Comparison of ENCODE assay signal across 15 cellular contexts in the genomic region with DNA sequence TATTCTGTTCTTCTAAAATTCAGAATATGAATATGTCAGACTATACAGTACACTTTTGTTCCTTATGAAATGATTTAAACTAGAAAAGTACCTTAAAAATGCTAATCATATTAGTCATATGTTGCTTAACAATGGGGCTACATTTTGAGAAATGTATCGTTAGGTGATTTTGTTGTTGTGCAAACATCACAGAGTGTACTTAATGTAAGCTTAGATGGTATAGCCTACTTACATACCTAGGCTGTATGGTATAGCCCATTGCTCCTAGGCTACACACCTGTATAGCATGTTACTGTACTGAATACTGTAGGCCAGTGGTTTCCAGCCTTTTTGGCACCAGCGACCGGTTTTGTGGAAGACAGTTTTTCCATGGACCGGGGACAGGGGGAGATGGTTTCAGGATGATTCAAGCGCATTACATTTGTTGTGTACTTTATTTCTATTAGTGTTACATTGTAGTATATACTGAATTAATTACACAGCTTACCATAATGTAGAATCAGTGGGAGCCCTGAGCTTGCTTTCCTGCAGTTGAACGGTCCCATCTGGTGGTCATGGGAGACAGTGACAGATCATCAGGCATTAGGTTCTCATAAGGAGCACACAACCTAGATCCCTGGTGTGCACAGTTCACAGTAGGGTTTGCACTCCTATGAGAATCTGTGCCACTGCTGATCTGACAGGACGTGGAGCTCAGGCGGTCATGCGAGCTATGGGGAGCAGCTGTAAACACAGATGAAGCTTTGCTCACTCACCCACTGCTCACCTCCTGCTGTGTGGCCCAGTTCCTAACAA. TPM values are rescaled to one million over a fixed set of nuclear protein-coding genes. Genes with fewer than 3 reads are reported as not detected.
DNase-seq lines count a peak whose midpoint lies in the region; ATAC-seq and TF ChIP-seq lines count a peak whose summit lies in the region.
"Had no signal": no experiment of that assay in that cellular context is flagged by ENCODE, and none has a peak within 500 bp of the region (broad histone marks: within the 10 kb centered on the region; RNA-seq: fewer than 3 reads in every experiment).

No MANE protein-coding gene starts in this region.

- no peak overlapping the region for H3K9ac ChIP-seq in neural progenitor cell

- H3K4me3 ChIP-seq in AG10803 (ENCODE audit: low read length) (no peak overlapping the region), neural progenitor cell (no peak overlapping the region)
- H3K4me3 ChIP-seq: body of pancreas, thyroid gland had no signal

- DNase-seq in AG10803 (ENCODE audit: low read depth) (peak; percentile 8), HFFc6 (no peak), astrocyte of the hippocampus (ENCODE audit: low read depth, low spot score) (peak; percentile 9), glutamatergic neuron (no peak), NCI-H446 (lab: John Stamatoyannopoulos, UW) (no peak), T-helper 9 cell (no peak), neural progenitor cell (ENCODE audit: low spot score) (no peak)
- DNase-seq: activated CD4-positive, alpha-beta T cell treated with anti-CD3 and anti-CD28 coated beads, Interleukin-2, amount 50 U/mL, for 48 hours; body of pancreas; DMS153; kidney glomerular epithelial cell; NCI-H446 treated with DMSO at 0.1 percent for 48 hours; T-helper 2 cell; thyroid gland had no signal

- no peak overlapping the region for H3K4me3 Mint-ChIP-seq in HFFc6
- H3K4me3 Mint-ChIP-seq in glutamatergic neuron (ENCODE audit: unreplicated experiment): no peak overlapping the region
- H3K4me3 Mint-ChIP-seq in neural progenitor cell: no peak overlapping the region

- ATAC-seq in HG03432 (IDR thresholded peaks at IDR 0.05; ENCODE audit: unreplicated experiment): no peak
- ATAC-seq: body of pancreas had no signal

- H3K9me3 ChIP-seq in neural progenitor cell (ENCODE audit: low read depth): peaks cover 4% of the 10 kb centered on the region
- H3K9me3 ChIP-seq: body of pancreas, thyroid gland had no signal

- H3K36me3 Mint-ChIP-seq in HFFc6 (ENCODE audit: low read depth) (peaks cover 31% of the 10 kb centered on the region), glutamatergic neuron (ENCODE audit: unreplicated experiment) (peaks cover 19% of the 10 kb centered on the region), neural progenitor cell (peaks cover 48% of the 10 kb centered on the region)

- H4K20me1 ChIP-seq in neural progenitor cell (ENCODE audit: low read depth): no peaks in the 10 kb centered on the region

- no peaks in the 10 kb centered on the region for H3K79me2 ChIP-seq in neural progenitor cell (ENCODE audit: low read depth)

- no peaks in the 10 kb centered on the region for H3F3A ChIP-seq in neural progenitor cell (ENCODE audit: low read depth)

- no peaks in the 10 kb centered on the region for H3K27me3 ChIP-seq in neural progenitor cell
- H3K27me3 ChIP-seq: body of pancreas, thyroid gland had no signal

- H2AFZ ChIP-seq in neural progenitor cell (replicated peaks): no peak overlapping the region

- H3K36me3 ChIP-seq in neural progenitor cell: peaks cover 25% of the 10 kb centered on the region

- H3K27me3 Mint-ChIP-seq in HFFc6 (ENCODE audit: insufficient read depth) (peaks cover 2% of the 10 kb centered on the region), glutamatergic neuron (ENCODE audit: unreplicated experiment) (peaks cover 8% of the 10 kb centered on the region), neural progenitor cell (ENCODE audit: insufficient read depth, low read depth) (no peaks in the 10 kb centered on the region)

- H3K4me1 Mint-ChIP-seq in HFFc6 (ENCODE audit: low read depth) (peaks cover 21% of the 10 kb centered on the region), glutamatergic neuron (ENCODE audit: low read depth, unreplicated experiment) (no peaks in the 10 kb centered on the region), neural progenitor cell (no peaks in the 10 kb centered on the region)

- H3K27ac Mint-ChIP-seq in HFFc6: peak overlapping the region; percentile 26; the same call in 1 of the 2 replicates
- H3K27ac Mint-ChIP-seq in glutamatergic neuron (ENCODE audit: unreplicated experiment): peak overlapping the region; percentile 12
- H3K27ac Mint-ChIP-seq in neural progenitor cell: no peak overlapping the region

- no peaks in the 10 kb centered on the region for H3K4me1 ChIP-seq in neural progenitor cell
- H3K4me1 ChIP-seq: body of pancreas had no signal

- no peak overlapping the region for H3K4me2 ChIP-seq in neural progenitor cell

- H3K27ac ChIP-seq in neural progenitor cell: no peak overlapping the region
- H3K27ac ChIP-seq: body of pancreas, thyroid gland had no signal

- H3K9me3 Mint-ChIP-seq in HFFc6 (no peaks in the 10 kb centered on the region), glutamatergic neuron (ENCODE audit: unreplicated experiment) (no peaks in the 10 kb centered on the region), neural progenitor cell (peaks cover 20% of the 10 kb centered on the region)

- TF ChIP-seq CTCF in AG10803 (conservative IDR thresholded peaks at IDR 0.05; ENCODE audit: low read length): no peak
- TF ChIP-seq CTCF in HFFc6 (IDR thresholded peaks at IDR 0.05): peak; percentile 43; the same call in 1 of the 2 replicates
- no peak for TF ChIP-seq CTCF in glutamatergic neuron (IDR thresholded peaks at IDR 0.05; ENCODE audit: partially characterized antibody, unreplicated experiment)
- no peak for TF ChIP-seq CTCF in neural progenitor cell (IDR thresholded peaks at IDR 0.05)

RNA-seq across cellular contexts. Expression of gene MRC2, which starts 35.0 kb away (rescaled TPM):
- total RNA-seq in HFFc6 (2021; fragmentation: NEBNext Ultra II Directional; extraction: Animal tissue kit (Norgen Biotek cat#: 25700)): 100 to 1,000 TPM; 255 to 313 (median 279) TPM
- total RNA-seq in glutamatergic neuron (ENCODE audit: unreplicated experiment) (24.0 TPM), neural progenitor cell (ENCODE audit: low replicate concordance) (24.6 and 88.2 TPM in 2 replicates)

Comparison
In these comparisons a context has a peak if more than half of its experiments do, and no peak if none do; other contexts are left out.
1. DNase-seq: peak in AG10803 (single experiment) and astrocyte of the hippocampus (single experiment); none in HFFc6 (single experiment), glutamatergic neuron (single experiment), NCI-H446 (0 of 2), T-helper 9 cell (single experiment) and neural progenitor cell (single experiment).